ENCODE assay signal across 9 cellular contexts in genomic region chr17:76104140-76104895, GRCh38. TPM values are rescaled to one million over a fixed set of nuclear protein-coding genes. Genes with fewer than 3 reads are reported as not detected.
DNase-seq lines count a peak whose midpoint lies in the region; ATAC-seq, FAIRE-seq and TF ChIP-seq lines count a peak whose summit lies in the region.
"Had no signal": no experiment of that assay in that cellular context is flagged by ENCODE, and none has a peak within 500 bp of the region (broad histone marks: within the 10 kb centered on the region; RNA-seq: fewer than 3 reads in every experiment).

No MANE protein-coding gene starts in this region.

- no peak for TF ChIP-seq CTCF in breast epithelium (IDR thresholded peaks at IDR 0.05)

- H3K36me3 Mint-ChIP-seq in stimulated activated naive CD8-positive, alpha-beta T cell treated with anti-CD3 and anti-CD28 coated beads, Interleukin-15, Interleukin-2, amounts not matched to agents 100 ng/mL and 50 ng/mL, for 24 hours (ENCODE audit: low read depth): peaks cover 17% of the 10 kb centered on the region

- H3K36me3 ChIP-seq in breast epithelium: no peaks in the 10 kb centered on the region

- no peak for TF ChIP-seq POLR2A in breast epithelium (IDR thresholded peaks at IDR 0.05)

- no peaks in the 10 kb centered on the region for H3K9me3 Mint-ChIP-seq in stimulated activated naive CD8-positive, alpha-beta T cell treated with anti-CD3 and anti-CD28 coated beads, Interleukin-15, Interleukin-2, amounts not matched to agents 100 ng/mL and 50 ng/mL, for 24 hours

- peak overlapping the region; percentile 95 for H3K27ac Mint-ChIP-seq in stimulated activated naive CD8-positive, alpha-beta T cell treated with anti-CD3 and anti-CD28 coated beads, Interleukin-15, Interleukin-2, amounts not matched to agents 100 ng/mL and 50 ng/mL, for 24 hours

- no peak for DNase-seq in stimulated activated naive CD8-positive, alpha-beta T cell treated with anti-CD3 and anti-CD28 coated beads, Interleukin-15, Interleukin-2, amounts not matched to agents 100 U/mL and 50 U/mL, for 24 hours
- no peak for DNase-seq in breast epithelium (ENCODE audit: low spot score in 2 of 2)
- DNase-seq in HTR-8/SVneo (ENCODE audit: insufficient read length, low spot score): no peak
- DNase-seq in amniotic stem cell (lab: John Stamatoyannopoulos, UW): no peak

- H3K4me1 ChIP-seq in breast epithelium (peaks cover 0 to 14% of the 10 kb centered on the region in 2 donors), mononuclear cell (ENCODE audit: insufficient read depth, low read length) (peaks cover 42% of the 10 kb centered on the region)

- H3K27me3 Mint-ChIP-seq in stimulated activated naive CD8-positive, alpha-beta T cell treated with anti-CD3 and anti-CD28 coated beads, Interleukin-15, Interleukin-2, amounts not matched to agents 100 ng/mL and 50 ng/mL, for 24 hours: no peaks in the 10 kb centered on the region

- H3K9me3 ChIP-seq in breast epithelium (no peaks in the 10 kb centered on the region), mononuclear cell (ENCODE audit: low read depth, low read length) (no peaks in the 10 kb centered on the region)

- peak overlapping the region; percentile 63 to 88 (median 87) for H3K4me3 ChIP-seq in breast epithelium
- peak overlapping the region; percentile 86 for H3K4me3 ChIP-seq in mononuclear cell (ENCODE audit: low read length)

- peak overlapping the region; percentile 97 for H3K4me3 Mint-ChIP-seq in stimulated activated naive CD8-positive, alpha-beta T cell treated with anti-CD3 and anti-CD28 coated beads, Interleukin-15, Interleukin-2, amounts not matched to agents 100 ng/mL and 50 ng/mL, for 24 hours

- no peak for ATAC-seq in stimulated activated naive CD8-positive, alpha-beta T cell treated with anti-CD3 and anti-CD28 coated beads, Interleukin-15, Interleukin-2, amounts not matched to agents 100 U/mL and 50 U/mL, for 24 hours
- ATAC-seq in GM21528 (IDR thresholded peaks at IDR 0.05; ENCODE audit: low FRiP score, unreplicated experiment): no peak
- no peak for ATAC-seq in GM19463 (IDR thresholded peaks at IDR 0.05; ENCODE audit: unreplicated experiment)

- intact Hi-C loops in breast epithelium (cut with DNase I; ENCODE audit: low total_unique reads): no loop called here

- H3K27me3 ChIP-seq in breast epithelium (no peaks in the 10 kb centered on the region), mononuclear cell (ENCODE audit: insufficient read depth, low read length) (no peaks in the 10 kb centered on the region)

- peak overlapping the region; percentile 88 to 89 for H3K27ac ChIP-seq in breast epithelium

- H3K4me1 Mint-ChIP-seq in stimulated activated naive CD8-positive, alpha-beta T cell treated with anti-CD3 and anti-CD28 coated beads, Interleukin-15, Interleukin-2, amounts not matched to agents 100 ng/mL and 50 ng/mL, for 24 hours (ENCODE audit: low read depth): peaks cover 34% of the 10 kb centered on the region

- no peak for FAIRE-seq in HTR-8/SVneo (lab: Jason Lieb, UNC)
- FAIRE-seq: TTC549 had no signal

RNA-seq across cellular contexts. Expression of gene EXOC7, which starts 0.7 kb away (rescaled TPM):
- 100 to 1,000 TPM in 1 of 3 donors, 10 to 100 TPM in 2; 91.4 to 103 (median 93.9) TPM for total RNA-seq in breast epithelium
- total RNA-seq in mononuclear cell: 49.2 TPM

RNA-seq across cellular contexts. Expression of gene ZACN, which starts 25.3 kb away (rescaled TPM):
- total RNA-seq in breast epithelium: not detected
- total RNA-seq in mononuclear cell: 0.21 TPM

RNA-seq across cellular contexts. Expression of gene GALR2, which starts 29.7 kb away (rescaled TPM):
- total RNA-seq in breast epithelium (not detected), mononuclear cell (0.63 TPM)

RNA-seq across cellular contexts. Expression of gene SRP68, which starts 32.0 kb away (rescaled TPM):
- total RNA-seq in breast epithelium (10 to 100 TPM; 41.3 to 49.6 (median 48.3) TPM), mononuclear cell (34.7 TPM)

RNA-seq across cellular contexts. Expression of gene FOXJ1, which starts 36.7 kb away (rescaled TPM):
- under 1 TPM in 1 of 3 donors, not detected in 2; 0.15 TPM for total RNA-seq in breast epithelium
- 1.3 TPM for total RNA-seq in mononuclear cell
